27 cellular contexts compared by ENCODE assay signal in the genomic region with DNA sequence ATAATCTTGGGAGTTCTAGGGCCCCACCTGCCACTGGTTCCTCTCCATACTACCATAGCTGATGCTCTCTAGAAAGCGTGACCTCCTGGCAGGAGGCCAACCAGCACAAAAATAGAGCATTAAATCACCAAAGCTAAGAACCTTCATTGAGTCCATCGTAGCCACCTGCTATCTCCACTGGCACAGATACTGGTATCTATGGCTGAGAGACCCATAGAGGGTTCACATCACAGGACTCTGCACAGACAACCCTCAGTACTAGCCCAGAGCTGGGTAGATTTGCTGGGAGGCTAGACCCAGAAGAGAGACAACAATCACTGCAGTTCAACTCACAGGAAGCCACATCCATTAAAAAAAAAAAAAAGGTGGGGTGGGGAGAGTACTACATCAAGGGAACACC.
"Had no signal": no experiment of that assay in that cellular context is flagged by ENCODE, and none has a peak within 500 bp of the region (broad histone marks: within the 10 kb centered on the region; RNA-seq: fewer than 3 reads in every experiment).

No MANE protein-coding gene starts in this region.

- H3K9me3 ChIP-seq: SJCRH30 had no signal

- H3K4me3 ChIP-seq: K562, SJCRH30 had no signal

- H3K4me1 ChIP-seq: SJCRH30 had no signal

- H3K27me3 ChIP-seq: SJCRH30 had no signal

- H3K27ac ChIP-seq: HL-60, KMS-11, RWPE1, SJCRH30 had no signal

- H3K27ac Mint-ChIP-seq: IgD-negative memory B cell had no signal

- ATAC-seq: K562, Panc1, PC-3, SK-N-SH treated with all-trans-retinoic acid at 6 μM for 48 hours had no signal

- H3K36me3 ChIP-seq: SJCRH30 had no signal

- DNase-seq: Kasumi-1; MM.1S; NCI-H1048; NCI-H1105; NCI-H1417; NCI-H1436 treated with DMSO at 0.1 percent for 48 hours; NCI-H1694; NCI-H187 treated with DMSO at 0.1 percent for 48 hours; NCI-H2029 treated with DMSO at 0.1 percent for 48 hours; NCI-H2171; NCI-H226; NCI-H446; NCI-H510A; NCI-H524 treated with DMSO at 0.1 percent for 48 hours; NCI-H69; NCI-H774; NK-92 treated with Interleukin-12 subunit alpha and Interleukin-12 subunit beta, amount 100 ng/mL, for 24 hours; PC-3; T-helper 1 cell had no signal

- H3K36me3 Mint-ChIP-seq: IgD-negative memory B cell had no signal

- H3K4me3 Mint-ChIP-seq: IgD-negative memory B cell had no signal
